ENCODE assay signal across 8 cellular contexts in genomic region chr15:42735382-42736165, GRCh38. TPM values are rescaled to one million over a fixed set of nuclear protein-coding genes. Genes with fewer than 3 reads are reported as not detected.
DNase-seq lines count a peak whose midpoint lies in the region; ATAC-seq and TF ChIP-seq lines count a peak whose summit lies in the region.

No MANE protein-coding gene starts in this region.

- no peaks in the 10 kb centered on the region; the same call in 1 of the 2 replicates for H3K79me2 ChIP-seq in SU-DHL-6 (ENCODE audit: insufficient read depth, low read length)

- DNase-seq in fibroblast of villous mesenchyme (ENCODE audit: low read depth) = no peak
- DNase-seq in retinal pigment epithelial cell (ENCODE audit: low read depth) = no peak
- no peak for DNase-seq in stimulated activated CD4-positive, alpha-beta T cell treated with anti-CD3 and anti-CD28 coated beads, Interleukin-1b, Interleukin-23, amount 100 ng/mL, for 48 hours
- no peak for DNase-seq in NCI-H2196 treated with DMSO at 0.1 percent for 48 hours (lab: John Stamatoyannopoulos, UW; ENCODE audit: unreplicated experiment)

- peak overlapping the region; percentile 84 for H3K4me2 ChIP-seq in SU-DHL-6 (ENCODE audit: low read depth, low read length, poor library complexity, severe bottlenecking)

- H3K27me3 ChIP-seq in SU-DHL-6 (ENCODE audit: low read length) = no peaks in the 10 kb centered on the region

- H3K4me3 ChIP-seq in GM12875 (ENCODE audit: low read depth, low read length) (peak overlapping the region; percentile 80), SU-DHL-6 (ENCODE audit: insufficient read depth, low read length, poor library complexity, severe bottlenecking) (peak overlapping the region; percentile 86), fibroblast of villous mesenchyme (ENCODE audit: low read depth, low read length) (peak overlapping the region; percentile 85), retinal pigment epithelial cell (ENCODE audit: low read length) (peak overlapping the region; percentile 80)

- H4K20me1 ChIP-seq in SU-DHL-6 (ENCODE audit: low read depth, low read length) = no peaks in the 10 kb centered on the region

- ATAC-seq in GM21717 (IDR thresholded peaks at IDR 0.05; ENCODE audit: unreplicated experiment) (no peak), HG03159 (IDR thresholded peaks at IDR 0.05; ENCODE audit: unreplicated experiment) (no peak)

- peak overlapping the region; percentile 85 for H3K9ac ChIP-seq in SU-DHL-6 (ENCODE audit: low read length)

- H2AFZ ChIP-seq in SU-DHL-6 (ENCODE audit: low read depth, low read length, severe bottlenecking) = no peak overlapping the region

- H3K9me3 ChIP-seq in SU-DHL-6 (ENCODE audit: insufficient read depth, low read length) = no peaks in the 10 kb centered on the region

- H3K36me3 ChIP-seq in SU-DHL-6 (ENCODE audit: low read length) = no peaks in the 10 kb centered on the region; the same call in 1 of the 2 replicates

- no peak overlapping the region for H3K27ac ChIP-seq in SU-DHL-6 (ENCODE audit: low read depth, low read length)

- H3K9me2 ChIP-seq in SU-DHL-6 (replicated peaks; ENCODE audit: insufficient read depth, low read length) = no peaks in the 10 kb centered on the region

- H3F3A ChIP-seq in SU-DHL-6 (ENCODE audit: insufficient read depth) = peaks cover 6% of the 10 kb centered on the region

- no peak for TF ChIP-seq CTCF in GM12875 (IDR thresholded peaks at IDR 0.05; ENCODE audit: borderline replicate concordance, insufficient read depth, low read depth, low read length)
- no peak for TF ChIP-seq CTCF in SU-DHL-6 (IDR thresholded peaks at IDR 0.05; ENCODE audit: insufficient read depth, low read length, poor library complexity, severe bottlenecking)
- no peak for TF ChIP-seq CTCF in fibroblast of villous mesenchyme (IDR thresholded peaks at IDR 0.05; ENCODE audit: insufficient read depth, low read depth, low read length)
- no peak for TF ChIP-seq CTCF in retinal pigment epithelial cell (conservative IDR thresholded peaks at IDR 0.05; ENCODE audit: low read depth, low read length)

RNA-seq across cellular contexts. Expression of gene CDAN1, which starts 1.4 kb away (rescaled TPM):
- 6.8 and 15.1 TPM in 2 replicates for total RNA-seq in fibroblast of villous mesenchyme
